ENCODE assay signal across 1 cellular context in genomic region chr11:65720237-65720934, GRCh38.
TF ChIP-seq lines count a peak whose summit lies in the region.

RNASEH2C (minus strand) TSS chr11:65720798; CDS start chr11:65720758, 40 bp downstream.

TF ChIP-seq in HEK293, 187 proteins besides CTCF, POLR2A, EP300 and RAD21 (continued from another document):
- TF ChIP-seq, protein P1, sequence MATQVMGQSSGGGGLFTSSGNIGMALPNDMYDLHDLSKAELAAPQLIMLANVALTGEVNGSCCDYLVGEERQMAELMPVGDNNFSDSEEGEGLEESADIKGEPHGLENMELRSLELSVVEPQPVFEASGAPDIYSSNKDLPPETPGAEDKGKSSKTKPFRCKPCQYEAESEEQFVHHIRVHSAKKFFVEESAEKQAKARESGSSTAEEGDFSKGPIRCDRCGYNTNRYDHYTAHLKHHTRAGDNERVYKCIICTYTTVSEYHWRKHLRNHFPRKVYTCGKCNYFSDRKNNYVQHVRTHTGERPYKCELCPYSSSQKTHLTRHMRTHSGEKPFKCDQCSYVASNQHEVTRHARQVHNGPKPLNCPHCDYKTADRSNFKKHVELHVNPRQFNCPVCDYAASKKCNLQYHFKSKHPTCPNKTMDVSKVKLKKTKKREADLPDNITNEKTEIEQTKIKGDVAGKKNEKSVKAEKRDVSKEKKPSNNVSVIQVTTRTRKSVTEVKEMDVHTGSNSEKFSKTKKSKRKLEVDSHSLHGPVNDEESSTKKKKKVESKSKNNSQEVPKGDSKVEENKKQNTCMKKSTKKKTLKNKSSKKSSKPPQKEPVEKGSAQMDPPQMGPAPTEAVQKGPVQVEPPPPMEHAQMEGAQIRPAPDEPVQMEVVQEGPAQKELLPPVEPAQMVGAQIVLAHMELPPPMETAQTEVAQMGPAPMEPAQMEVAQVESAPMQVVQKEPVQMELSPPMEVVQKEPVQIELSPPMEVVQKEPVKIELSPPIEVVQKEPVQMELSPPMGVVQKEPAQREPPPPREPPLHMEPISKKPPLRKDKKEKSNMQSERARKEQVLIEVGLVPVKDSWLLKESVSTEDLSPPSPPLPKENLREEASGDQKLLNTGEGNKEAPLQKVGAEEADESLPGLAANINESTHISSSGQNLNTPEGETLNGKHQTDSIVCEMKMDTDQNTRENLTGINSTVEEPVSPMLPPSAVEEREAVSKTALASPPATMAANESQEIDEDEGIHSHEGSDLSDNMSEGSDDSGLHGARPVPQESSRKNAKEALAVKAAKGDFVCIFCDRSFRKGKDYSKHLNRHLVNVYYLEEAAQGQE (tag by site-specific recombination; IDR thresholded peaks at IDR 0.05) = peak; percentile 33; the same call in 1 of the 2 replicates
- TF ChIP-seq, protein P2, sequence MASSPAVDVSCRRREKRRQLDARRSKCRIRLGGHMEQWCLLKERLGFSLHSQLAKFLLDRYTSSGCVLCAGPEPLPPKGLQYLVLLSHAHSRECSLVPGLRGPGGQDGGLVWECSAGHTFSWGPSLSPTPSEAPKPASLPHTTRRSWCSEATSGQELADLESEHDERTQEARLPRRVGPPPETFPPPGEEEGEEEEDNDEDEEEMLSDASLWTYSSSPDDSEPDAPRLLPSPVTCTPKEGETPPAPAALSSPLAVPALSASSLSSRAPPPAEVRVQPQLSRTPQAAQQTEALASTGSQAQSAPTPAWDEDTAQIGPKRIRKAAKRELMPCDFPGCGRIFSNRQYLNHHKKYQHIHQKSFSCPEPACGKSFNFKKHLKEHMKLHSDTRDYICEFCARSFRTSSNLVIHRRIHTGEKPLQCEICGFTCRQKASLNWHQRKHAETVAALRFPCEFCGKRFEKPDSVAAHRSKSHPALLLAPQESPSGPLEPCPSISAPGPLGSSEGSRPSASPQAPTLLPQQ (tag by site-specific recombination; IDR thresholded peaks at IDR 0.05) = peak; percentile 72
- TF ChIP-seq SP7 (tag by site-specific recombination; IDR thresholded peaks at IDR 0.05) (peak; percentile 84), ZNF221 (tag by site-specific recombination; IDR thresholded peaks at IDR 0.05; ENCODE audit: borderline replicate concordance) (no peak), ZBTB1 (tag by site-specific recombination; IDR thresholded peaks at IDR 0.05) (no peak), ZNF335 (tag by site-specific recombination; conservative IDR thresholded peaks at IDR 0.05) (peak; percentile 99), ZNF184 (tag by site-specific recombination; IDR thresholded peaks at IDR 0.05) (no peak), GLIS1 (tag by site-specific recombination; IDR thresholded peaks at IDR 0.05) (peak; percentile 54; the same call in 1 of the 2 replicates), RBAK (tag by site-specific recombination; IDR thresholded peaks at IDR 0.05) (no peak), ZNF155 (tag by site-specific recombination; IDR thresholded peaks at IDR 0.05) (no peak), ZNF211 (tag by site-specific recombination; IDR thresholded peaks at IDR 0.05; ENCODE audit: low read depth) (no peak), ZNF629 (tag by site-specific recombination; IDR thresholded peaks at IDR 0.05) (peak; percentile 47; the same call in 1 of the 2 replicates), ZNF623 (tag by site-specific recombination; IDR thresholded peaks at IDR 0.05) (no peak), ZNF354C (tag by site-specific recombination; IDR thresholded peaks at IDR 0.05; ENCODE audit: borderline replicate concordance, low read depth) (no peak), ZBTB8A (tag by site-specific recombination; IDR thresholded peaks at IDR 0.05) (peak; percentile 79), MYNN (tag by site-specific recombination; IDR thresholded peaks at IDR 0.05; ENCODE audit: borderline replicate concordance) (no peak), KLF17 (tag by site-specific recombination; IDR thresholded peaks at IDR 0.05) (peak; percentile 67), MEIS1 (CRISPR knock-in tag; IDR thresholded peaks at IDR 0.05; ENCODE audit: borderline replicate concordance) (no peak), ZFP37 (tag by site-specific recombination; IDR thresholded peaks at IDR 0.05) (peak; percentile 57), ZNF792 (tag by site-specific recombination; IDR thresholded peaks at IDR 0.05) (no peak), ZNF48 (tag by site-specific recombination; IDR thresholded peaks at IDR 0.05) (no peak), HOXA7 (CRISPR knock-in tag; IDR thresholded peaks at IDR 0.05; ENCODE audit: borderline replicate concordance) (no peak), ZNF843 (tag by site-specific recombination; IDR thresholded peaks at IDR 0.05) (peak; percentile 71; the same call in 1 of the 2 replicates), ZNF132 (tag by site-specific recombination; IDR thresholded peaks at IDR 0.05; ENCODE audit: borderline replicate concordance) (no peak), ELK4 (IDR thresholded peaks at IDR 0.05; ENCODE audit: borderline replicate concordance, low read depth, low read length) (no peak), YY1 (tag by site-specific recombination; IDR thresholded peaks at IDR 0.05) (peak; percentile 84), ZNF610 (tag by site-specific recombination; IDR thresholded peaks at IDR 0.05; ENCODE audit: borderline replicate concordance) (peak; percentile 95), ZNF660 (tag by site-specific recombination; IDR thresholded peaks at IDR 0.05) (peak; percentile 77; the same call in 1 of the 2 replicates), ZNF239 (tag by site-specific recombination; IDR thresholded peaks at IDR 0.05) (no peak), YY2 (tag by site-specific recombination; IDR thresholded peaks at IDR 0.05) (peak; percentile 90), PRDM10 (tag by site-specific recombination; IDR thresholded peaks at IDR 0.05) (no peak; the same call in none of the 2 replicates), IKZF3 (tag by site-specific recombination; IDR thresholded peaks at IDR 0.05) (no peak), ZBTB20 (tag by site-specific recombination; IDR thresholded peaks at IDR 0.05) (peak; percentile 89), ZNF24 (tag by site-specific recombination; IDR thresholded peaks at IDR 0.05) (no peak), REPIN1 (tag by site-specific recombination; IDR thresholded peaks at IDR 0.05; ENCODE audit: low read depth) (0 out of 2 replicates have a peak, but pooled peaks have one; percentile 73)
- TF ChIP-seq, protein P3, sequence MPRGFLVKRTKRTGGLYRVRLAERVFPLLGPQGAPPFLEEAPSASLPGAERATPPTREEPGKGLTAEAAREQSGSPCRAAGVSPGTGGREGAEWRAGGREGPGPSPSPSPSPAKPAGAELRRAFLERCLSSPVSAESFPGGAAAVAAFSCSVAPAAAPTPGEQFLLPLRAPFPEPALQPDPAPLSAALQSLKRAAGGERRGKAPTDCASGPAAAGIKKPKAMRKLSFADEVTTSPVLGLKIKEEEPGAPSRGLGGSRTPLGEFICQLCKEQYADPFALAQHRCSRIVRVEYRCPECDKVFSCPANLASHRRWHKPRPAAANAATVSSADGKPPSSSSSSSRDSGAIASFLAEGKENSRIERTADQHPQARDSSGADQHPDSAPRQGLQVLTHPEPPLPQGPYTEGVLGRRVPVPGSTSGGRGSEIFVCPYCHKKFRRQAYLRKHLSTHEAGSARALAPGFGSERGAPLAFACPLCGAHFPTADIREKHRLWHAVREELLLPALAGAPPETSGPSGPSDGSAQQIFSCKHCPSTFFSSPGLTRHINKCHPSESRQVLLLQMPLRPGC (tag by site-specific recombination; IDR thresholded peaks at IDR 0.05) = peak; percentile 61
- TF ChIP-seq, protein P4, sequence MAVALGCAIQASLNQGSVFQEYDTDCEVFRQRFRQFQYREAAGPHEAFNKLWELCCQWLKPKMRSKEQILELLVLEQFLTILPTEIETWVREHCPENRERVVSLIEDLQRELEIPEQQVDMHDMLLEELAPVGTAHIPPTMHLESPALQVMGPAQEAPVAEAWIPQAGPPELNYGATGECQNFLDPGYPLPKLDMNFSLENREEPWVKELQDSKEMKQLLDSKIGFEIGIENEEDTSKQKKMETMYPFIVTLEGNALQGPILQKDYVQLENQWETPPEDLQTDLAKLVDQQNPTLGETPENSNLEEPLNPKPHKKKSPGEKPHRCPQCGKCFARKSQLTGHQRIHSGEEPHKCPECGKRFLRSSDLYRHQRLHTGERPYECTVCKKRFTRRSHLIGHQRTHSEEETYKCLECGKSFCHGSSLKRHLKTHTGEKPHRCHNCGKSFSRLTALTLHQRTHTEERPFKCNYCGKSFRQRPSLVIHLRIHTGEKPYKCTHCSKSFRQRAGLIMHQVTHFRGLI (tag by site-specific recombination; IDR thresholded peaks at IDR 0.05) = peak; percentile 47; the same call in 1 of the 2 replicates
- TF ChIP-seq, protein P5, sequence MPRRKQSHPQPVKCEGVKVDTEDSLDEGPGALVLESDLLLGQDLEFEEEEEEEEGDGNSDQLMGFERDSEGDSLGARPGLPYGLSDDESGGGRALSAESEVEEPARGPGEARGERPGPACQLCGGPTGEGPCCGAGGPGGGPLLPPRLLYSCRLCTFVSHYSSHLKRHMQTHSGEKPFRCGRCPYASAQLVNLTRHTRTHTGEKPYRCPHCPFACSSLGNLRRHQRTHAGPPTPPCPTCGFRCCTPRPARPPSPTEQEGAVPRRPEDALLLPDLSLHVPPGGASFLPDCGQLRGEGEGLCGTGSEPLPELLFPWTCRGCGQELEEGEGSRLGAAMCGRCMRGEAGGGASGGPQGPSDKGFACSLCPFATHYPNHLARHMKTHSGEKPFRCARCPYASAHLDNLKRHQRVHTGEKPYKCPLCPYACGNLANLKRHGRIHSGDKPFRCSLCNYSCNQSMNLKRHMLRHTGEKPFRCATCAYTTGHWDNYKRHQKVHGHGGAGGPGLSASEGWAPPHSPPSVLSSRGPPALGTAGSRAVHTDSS (tag by site-specific recombination; IDR thresholded peaks at IDR 0.05) = no peak
- TF ChIP-seq, protein P6, sequence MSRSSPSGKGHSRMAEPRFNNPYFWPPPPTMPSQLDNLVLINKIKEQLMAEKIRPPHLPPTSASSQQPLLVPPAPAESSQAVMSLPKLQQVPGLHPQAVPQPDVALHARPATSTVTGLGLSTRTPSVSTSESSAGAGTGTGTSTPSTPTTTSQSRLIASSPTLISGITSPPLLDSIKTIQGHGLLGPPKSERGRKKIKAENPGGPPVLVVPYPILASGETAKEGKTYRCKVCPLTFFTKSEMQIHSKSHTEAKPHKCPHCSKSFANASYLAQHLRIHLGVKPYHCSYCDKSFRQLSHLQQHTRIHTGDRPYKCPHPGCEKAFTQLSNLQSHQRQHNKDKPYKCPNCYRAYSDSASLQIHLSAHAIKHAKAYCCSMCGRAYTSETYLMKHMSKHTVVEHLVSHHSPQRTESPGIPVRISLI (tag by site-specific recombination; IDR thresholded peaks at IDR 0.05) = no peak
TF ChIP-seq in HEK293: peak in this region for 50.
